In genomic region chr2:54122171-54122935, GRCh38 we compare ENCODE assay signal across 12 cellular contexts. TPM values are rescaled to one million over a fixed set of nuclear protein-coding genes. Genes with fewer than 3 reads are reported as not detected.
DNase-seq lines count a peak whose midpoint lies in the region; ATAC-seq, FAIRE-seq and TF ChIP-seq lines count a peak whose summit lies in the region.
"Had no signal": no experiment of that assay in that cellular context is flagged by ENCODE, and none has a peak within 500 bp of the region (broad histone marks: within the 10 kb centered on the region; RNA-seq: fewer than 3 reads in every experiment).

No MANE protein-coding gene starts in this region.

- H3K9me3 ChIP-seq in GM23248 (ENCODE audit: low read depth) (no peaks in the 10 kb centered on the region), astrocyte (ENCODE audit: insufficient read depth, low read depth, low read length) (peaks cover 6% of the 10 kb centered on the region), right atrium auricular region (peaks cover 0 to 5% of the 10 kb centered on the region in 2 donors)

- no peaks in the 10 kb centered on the region for H3K36me3 Mint-ChIP-seq in astrocyte (ENCODE audit: low read depth, unreplicated experiment)
- peaks cover 13% of the 10 kb centered on the region for H3K36me3 Mint-ChIP-seq in activated CD8-positive, alpha-beta T cell treated with anti-CD3 and anti-CD28 coated beads for 36 hours (ENCODE audit: low read depth)
- H3K36me3 Mint-ChIP-seq in activated CD4-positive, alpha-beta memory T cell treated with anti-CD3 and anti-CD28 coated beads, Interleukin-2, amount 10 ng/mL, durations not matched to agents 7 days and 5 days (ENCODE audit: low read depth), result peaks cover 26% of the 10 kb centered on the region

- H4K20me1 ChIP-seq in GM23248 (ENCODE audit: insufficient read depth), result no peaks in the 10 kb centered on the region
- H4K20me1 ChIP-seq in astrocyte (ENCODE audit: insufficient read depth, low read length), result no peaks in the 10 kb centered on the region

- peak overlapping the region; percentile 84 for H3K27ac Mint-ChIP-seq in astrocyte (ENCODE audit: unreplicated experiment)
- no peak overlapping the region for H3K27ac Mint-ChIP-seq in activated CD8-positive, alpha-beta T cell treated with anti-CD3 and anti-CD28 coated beads for 36 hours
- no peak overlapping the region for H3K27ac Mint-ChIP-seq in activated CD4-positive, alpha-beta memory T cell treated with anti-CD3 and anti-CD28 coated beads, Interleukin-2, amount 10 ng/mL, durations not matched to agents 7 days and 5 days
- H3K27ac Mint-ChIP-seq: stimulated activated naive CD8-positive, alpha-beta T cell treated with anti-CD3 and anti-CD28 coated beads, Interleukin-15, Interleukin-2, amounts not matched to agents 100 ng/mL and 50 ng/mL, for 24 hours had no signal

- H3K4me3 Mint-ChIP-seq in astrocyte (ENCODE audit: unreplicated experiment), result no peak overlapping the region
- no peak overlapping the region for H3K4me3 Mint-ChIP-seq in activated CD8-positive, alpha-beta T cell treated with anti-CD3 and anti-CD28 coated beads for 36 hours
- no peak overlapping the region for H3K4me3 Mint-ChIP-seq in activated CD4-positive, alpha-beta memory T cell treated with anti-CD3 and anti-CD28 coated beads, Interleukin-2, amount 10 ng/mL, durations not matched to agents 7 days and 5 days
- H3K4me3 Mint-ChIP-seq: stimulated activated naive CD8-positive, alpha-beta T cell treated with anti-CD3 and anti-CD28 coated beads, Interleukin-15, Interleukin-2, amounts not matched to agents 100 ng/mL and 50 ng/mL, for 24 hours had no signal

- intact Hi-C loops in activated CD8-positive, alpha-beta T cell treated with anti-CD3 and anti-CD28 coated beads for 36 hours (cut with micrococcal nuclease), result no loop called here

- in situ Hi-C loops in GM23248 (cut with MboI), result loop anchor here (25.0 kb wide), 1 partner anchor 1065 kb away; no protein-coding TSS in a partner anchor

- H3K4me2 ChIP-seq in GM23248 (ENCODE audit: unreplicated experiment) (peak overlapping the region; percentile 84), astrocyte (ENCODE audit: low read length) (peak overlapping the region; percentile 69)

- H3K79me2 ChIP-seq in GM23248 (ENCODE audit: insufficient read depth), result peaks cover 4% of the 10 kb centered on the region; the same call in 1 of the 2 replicates
- no peaks in the 10 kb centered on the region for H3K79me2 ChIP-seq in astrocyte (ENCODE audit: insufficient read depth, low read length)

- H3K4me1 Mint-ChIP-seq in astrocyte (ENCODE audit: low read depth, unreplicated experiment), result peaks cover 15% of the 10 kb centered on the region
- H3K4me1 Mint-ChIP-seq in activated CD8-positive, alpha-beta T cell treated with anti-CD3 and anti-CD28 coated beads for 36 hours (ENCODE audit: low read depth), result no peaks in the 10 kb centered on the region
- H3K4me1 Mint-ChIP-seq in activated CD4-positive, alpha-beta memory T cell treated with anti-CD3 and anti-CD28 coated beads, Interleukin-2, amount 10 ng/mL, durations not matched to agents 7 days and 5 days, result no peaks in the 10 kb centered on the region

- no peaks in the 10 kb centered on the region for H3K9me2 ChIP-seq in GM23248 (ENCODE audit: insufficient read depth)

- DNase-seq in GM23248 (peak; percentile 35), astrocyte (ENCODE audit: low read depth) (peak; percentile 52), right atrium auricular region (ENCODE audit: low spot score) (no peak), retina (peak; percentile 81), NK-92 (lab: John Stamatoyannopoulos, UW; ENCODE audit: unreplicated experiment) (no peak), NCI-H345 (lab: John Stamatoyannopoulos, UW) (no peak)
- no peak for DNase-seq in activated CD8-positive, alpha-beta T cell treated with anti-CD3 and anti-CD28 coated beads for 36 hours
- no peak for DNase-seq in activated CD4-positive, alpha-beta memory T cell treated with anti-CD3 and anti-CD28 coated beads, Interleukin-2, amount 10 ng/mL, durations not matched to agents 7 days and 5 days
- DNase-seq: activated gamma-delta T cell treated with Interleukin-2 at 50 U/mL for 16 hours, NCI-H1092, WERI-Rb-1 had no signal

- POLR2A ChIA-PET in activated CD8-positive, alpha-beta T cell treated with anti-CD3 and anti-CD28 coated beads for 36 hours (lab: Charles Lee), result no interaction called here
- POLR2A ChIA-PET in activated CD4-positive, alpha-beta memory T cell treated with anti-CD3 and anti-CD28 coated beads, Interleukin-2, amount 10 ng/mL, durations not matched to agents 7 days and 5 days (lab: Charles Lee), result no interaction called here

- H2AFZ ChIP-seq in GM23248 (peak overlapping the region; percentile 75), astrocyte (ENCODE audit: low read depth, low read length) (no peak overlapping the region)

- ATAC-seq in activated CD8-positive, alpha-beta T cell treated with anti-CD3 and anti-CD28 coated beads for 36 hours, result no peak

- peak overlapping the region; percentile 53 for H3K27ac ChIP-seq in GM23248
- H3K27ac ChIP-seq in astrocyte (ENCODE audit: low read depth, low read length), result peak overlapping the region; percentile 62
- H3K27ac ChIP-seq in right atrium auricular region, result peak overlapping the region; percentile 40 to 91
- H3K27ac ChIP-seq: WERI-Rb-1 had no signal

- WGBS in GM23248 (ENCODE audit: low coverage in 1 of 2, low lambda C conversion rate in 2 of 2, missing lambda C conversion rate in 2 of 2), 2 experiments, result 96% methylated on average over 3 of the region's 3 CpGs

- no peaks in the 10 kb centered on the region for H3K9me3 Mint-ChIP-seq in astrocyte (ENCODE audit: unreplicated experiment)
- peaks cover 1% of the 10 kb centered on the region for H3K9me3 Mint-ChIP-seq in activated CD8-positive, alpha-beta T cell treated with anti-CD3 and anti-CD28 coated beads for 36 hours
- peaks cover 12% of the 10 kb centered on the region for H3K9me3 Mint-ChIP-seq in activated CD4-positive, alpha-beta memory T cell treated with anti-CD3 and anti-CD28 coated beads, Interleukin-2, amount 10 ng/mL, durations not matched to agents 7 days and 5 days
- H3K9me3 Mint-ChIP-seq: stimulated activated naive CD8-positive, alpha-beta T cell treated with anti-CD3 and anti-CD28 coated beads, Interleukin-15, Interleukin-2, amounts not matched to agents 100 ng/mL and 50 ng/mL, for 24 hours had no signal

- no peaks in the 10 kb centered on the region for H3K36me3 ChIP-seq in GM23248 (ENCODE audit: low read depth)
- H3K36me3 ChIP-seq in astrocyte (ENCODE audit: insufficient read depth, low read length), result no peaks in the 10 kb centered on the region
- no peaks in the 10 kb centered on the region for H3K36me3 ChIP-seq in right atrium auricular region
- H3K36me3 ChIP-seq: WERI-Rb-1 had no signal

- CTCF ChIA-PET in activated CD8-positive, alpha-beta T cell treated with anti-CD3 and anti-CD28 coated beads for 36 hours (lab: Charles Lee), result interaction anchor here (1.6 kb wide), 1 partner anchor 15 kb away, joined by 5 read pairs; no protein-coding TSS in a partner anchor
- CTCF ChIA-PET in activated CD4-positive, alpha-beta memory T cell treated with anti-CD3 and anti-CD28 coated beads, Interleukin-2, amount 10 ng/mL, durations not matched to agents 7 days and 5 days (lab: Charles Lee), result no interaction called here

- H3K27me3 ChIP-seq in GM23248 (replicated peaks; ENCODE audit: insufficient read depth), result no peaks in the 10 kb centered on the region
- H3K27me3 ChIP-seq in astrocyte (ENCODE audit: insufficient read depth, low read length), result no peaks in the 10 kb centered on the region
- H3K27me3 ChIP-seq in right atrium auricular region, result no peaks in the 10 kb centered on the region

- H3K27me3 Mint-ChIP-seq in astrocyte (ENCODE audit: low read depth, unreplicated experiment), result no peaks in the 10 kb centered on the region
- no peaks in the 10 kb centered on the region for H3K27me3 Mint-ChIP-seq in activated CD8-positive, alpha-beta T cell treated with anti-CD3 and anti-CD28 coated beads for 36 hours
- H3K27me3 Mint-ChIP-seq in activated CD4-positive, alpha-beta memory T cell treated with anti-CD3 and anti-CD28 coated beads, Interleukin-2, amount 10 ng/mL, durations not matched to agents 7 days and 5 days, result no peaks in the 10 kb centered on the region
- H3K27me3 Mint-ChIP-seq: stimulated activated naive CD8-positive, alpha-beta T cell treated with anti-CD3 and anti-CD28 coated beads, Interleukin-15, Interleukin-2, amounts not matched to agents 100 ng/mL and 50 ng/mL, for 24 hours had no signal

- H3K4me3 ChIP-seq in GM23248, result peak overlapping the region; percentile 63
- H3K4me3 ChIP-seq in astrocyte (ENCODE audit: insufficient read depth, low read depth, low read length), result peak overlapping the region; percentile 43
- H3K4me3 ChIP-seq in right atrium auricular region, result no peak overlapping the region

- FAIRE-seq in astrocyte (lab: Jason Lieb, UNC), result no peak

- H3K4me1 ChIP-seq in GM23248 (ENCODE audit: insufficient read depth) (peaks cover 22% of the 10 kb centered on the region), astrocyte (ENCODE audit: insufficient read depth, low read length) (peaks cover 21% of the 10 kb centered on the region), right atrium auricular region (peaks cover 0 to 11% of the 10 kb centered on the region in 2 donors)

- peaks cover 27% of the 10 kb centered on the region; the same call in 1 of the 2 replicates for H3F3A ChIP-seq in GM23248 (ENCODE audit: insufficient read depth)

- TF ChIP-seq CTCF in astrocyte (IDR thresholded peaks at IDR 0.05; ENCODE audit: insufficient read depth, low read depth, low read length) (no peak), right atrium auricular region (IDR thresholded peaks at IDR 0.05) (no peak)
- no peak for TF ChIP-seq CTCF in activated CD8-positive, alpha-beta T cell treated with anti-CD3 and anti-CD28 coated beads for 36 hours (IDR thresholded peaks at IDR 0.05)

- H3K9ac ChIP-seq in GM23248 (0 out of 2 replicates have a peak overlapping the region, but pooled peaks have one; percentile 0), astrocyte (ENCODE audit: low read length) (peak overlapping the region; percentile 23)

RNA-seq across cellular contexts. Expression of gene ACYP2, which starts 6.9 kb away (rescaled TPM):
- total RNA-seq in GM23248 (2014; rRNA removed; shearing (Covaris generic)), result 6.7 and 16.6 TPM in 2 replicates
- 41.6 and 42.7 TPM in 2 replicates for polyA plus RNA-seq in GM23248 (2016; fragmentation: Nextera tagmentation; extraction: Ambion mirVana)
- total RNA-seq in astrocyte (6.8 and 8.5 TPM in 2 replicates), right atrium auricular region (10 to 100 TPM; 32.7 to 48.1 TPM)
- 1 to 10 TPM; 5.8 to 6.0 TPM for total RNA-seq in activated CD8-positive, alpha-beta T cell treated with anti-CD3 and anti-CD28 coated beads for 36 hours
- total RNA-seq in activated CD4-positive, alpha-beta memory T cell treated with anti-CD3 and anti-CD28 coated beads, Interleukin-2, amount 10 ng/mL, durations not matched to agents 7 days and 5 days, result 1 to 10 TPM; 8.6 to 10.0 TPM

Comparison
In these comparisons a context has a peak if more than half of its experiments do, and no peak if none do; other contexts are left out.
1. DNase-seq: peak in GM23248 (single experiment), astrocyte (single experiment) and retina (single experiment); none in right atrium auricular region (single experiment), NK-92 (single experiment), NCI-H345 (single experiment), activated CD8-positive, alpha-beta T cell treated with anti-CD3 and anti-CD28 coated beads for 36 hours (single experiment) and activated CD4-positive, alpha-beta memory T cell treated with anti-CD3 and anti-CD28 coated beads, Interleukin-2, amount 10 ng/mL, durations not matched to agents 7 days and 5 days (single experiment).
2. H3K4me3 ChIP-seq: peak in GM23248 (single experiment) and astrocyte (single experiment); none in right atrium auricular region (0 of 2).
3. Peak in every context shown above with its lines, with median percentiles within 50 percentile points of each other: H3K27ac ChIP-seq.